In the genomic region with DNA sequence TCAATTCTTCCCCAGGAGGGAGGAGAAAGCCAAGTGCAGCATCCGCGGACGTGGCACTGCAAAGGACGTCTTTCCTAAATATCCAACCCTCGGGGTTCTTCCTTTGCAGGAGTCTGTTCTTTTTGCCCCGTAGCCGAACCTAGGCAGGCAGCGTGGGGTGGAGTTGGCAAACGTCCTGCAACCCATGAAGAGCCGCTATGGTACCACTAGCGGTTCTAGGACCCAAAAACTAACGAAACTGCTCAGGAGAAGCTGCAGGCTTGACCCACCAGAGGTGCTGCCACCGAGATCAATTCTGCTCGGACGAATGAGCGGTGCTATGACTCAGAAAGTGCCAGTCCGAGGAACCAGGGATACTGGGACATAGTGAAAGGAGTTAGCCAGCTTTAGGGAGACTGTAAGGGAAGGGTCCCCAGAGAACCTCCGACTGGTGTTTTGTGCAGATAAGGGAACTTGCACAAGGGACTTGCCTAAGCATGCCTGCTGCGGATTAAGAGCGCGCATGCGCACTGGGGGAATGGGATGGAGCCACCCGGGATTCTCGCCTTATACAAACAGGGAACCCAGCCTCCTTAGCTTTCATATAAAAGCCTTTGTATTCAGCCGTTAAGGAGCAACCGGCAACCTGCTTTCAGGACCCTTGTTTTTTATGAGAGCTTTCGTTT, we compare ENCODE assay signal across 9 cellular contexts. TPM values are rescaled to one million over a fixed set of nuclear protein-coding genes. Genes with fewer than 3 reads are reported as not detected.
DNase-seq lines count a peak whose midpoint lies in the region; ATAC-seq, FAIRE-seq and TF ChIP-seq lines count a peak whose summit lies in the region.
"Had no signal": no experiment of that assay in that cellular context is flagged by ENCODE, and none has a peak within 500 bp of the region (broad histone marks: within the 10 kb centered on the region; RNA-seq: fewer than 3 reads in every experiment).

No MANE protein-coding gene starts in this region.

- ATAC-seq in A549 (peak; percentile 67 to 68), GM19023 (IDR thresholded peaks at IDR 0.05; ENCODE audit: unreplicated experiment) (peak; percentile 27), HG03521 (IDR thresholded peaks at IDR 0.05; ENCODE audit: unreplicated experiment) (peak; percentile 8), lung (ENCODE audit: insufficient read depth, low FRiP score) (peak; percentile 58)

- H3K27ac ChIP-seq in A549 (peak overlapping the region; percentile 93 to 95), lung (ENCODE audit: low read depth in 1 of 2, low read length in 1 of 2) (peak overlapping the region; percentile 83 to 91)

- WGBS in A549 (ENCODE audit: missing lambda C conversion rate): 22% methylated on average over 27 of the region's 27 CpGs
- WGBS in lung, 2 donors: 3 to 6% methylated on average over 27 of the region's 27 CpGs

- no peaks in the 10 kb centered on the region for H3K36me3 ChIP-seq in lung (ENCODE audit: control insufficient read depth in 2 of 2, insufficient read depth in 2 of 2, low read length in 2 of 2)

- peak overlapping the region; percentile 89 for H3K4me2 ChIP-seq in A549

- no peak for FAIRE-seq in A549 (lab: Jason Lieb, UNC)
- FAIRE-seq: G401.6 had no signal

- TF ChIP-seq POLR2A in A549 (IDR thresholded peaks at IDR 0.05; ENCODE audit: low read length): peak; percentile 50

- no peak for TF ChIP-seq CTCF in A549 (IDR thresholded peaks at IDR 0.05)
- no peak for TF ChIP-seq CTCF in lung (IDR thresholded peaks at IDR 0.05; ENCODE audit: control extremely low read depth, extremely low read depth)

- DNase-seq in A549 (ENCODE audit: low read depth in 1 of 2, low spot score in 1 of 2) (peak; percentile 74 to 94), NCI-H748 (lab: John Stamatoyannopoulos, UW; ENCODE audit: unreplicated experiment) (peak; percentile 98), ecto neural progenitor cell (ENCODE audit: low spot score) (peak; percentile 91), lung (ENCODE audit: low spot score) (peak; percentile 85)
- DNase-seq in activated CD4-positive, alpha-beta T cell treated with anti-CD3 and anti-CD28 coated beads, Interleukin-2, amount 50 U/mL, for 24 hours (ENCODE audit: low read depth in 1 of 2, low spot score in 1 of 2): peak; percentile 61 to 75
- DNase-seq in stimulated activated CD4-positive, alpha-beta T cell treated with anti-CD3 and anti-CD28 coated beads, TNF-alpha, amount 100 ng/mL, for 1 hour (ENCODE audit: low read depth in 3 of 3, low spot score in 1 of 3): peak in 2 of 3 donors; percentile 54 to 61

- peaks cover 13% of the 10 kb centered on the region for H3K4me1 ChIP-seq in A549
- no peaks in the 10 kb centered on the region for H3K4me1 ChIP-seq in lung (ENCODE audit: control insufficient read depth in 2 of 2, insufficient read depth in 2 of 2, low read length in 2 of 2)

- peak overlapping the region; percentile 56 for H3K4me3 ChIP-seq in A549
- H3K4me3 ChIP-seq in lung: peak overlapping the region; percentile 32

- no peak for TF ChIP-seq RAD21 in A549 (conservative IDR thresholded peaks at IDR 0.05 in 1 of 2, IDR thresholded peaks at IDR 0.05 in 1 of 2)

- POLR2A ChIA-PET in A549 (lab: Yijun Ruan, JAX): interaction anchor here (0.5 to 3.5 kb wide), 13 partner anchors 11 to 113 kb away, joined by 3 to 78 read pairs (median 10); partner anchors contain the start of gene ZNF131

- no peaks in the 10 kb centered on the region for H3K9me3 ChIP-seq in A549
- H3K9me3 ChIP-seq in lung (ENCODE audit: control insufficient read depth in 2 of 2, insufficient read depth in 1 of 2, low read length in 1 of 2): no peaks in the 10 kb centered on the region

- H3K27me3 ChIP-seq in lung (ENCODE audit: control insufficient read depth, insufficient read depth): no peaks in the 10 kb centered on the region

- no peak for TF ChIP-seq EP300 in A549 (IDR thresholded peaks at IDR 0.05)

- CTCF ChIA-PET in A549 (lab: Yijun Ruan, JAX): interaction anchor here (0.9 to 4.7 kb wide), 10 partner anchors 8 to 98 kb away, joined by 5 to 39 read pairs (median 22); partner anchors contain the start of gene ANXA2R

TF ChIP-seq in A549, 52 proteins besides CTCF, POLR2A, EP300 and RAD21:
- TF ChIP-seq HOXA7 (CRISPR knock-in tag; IDR thresholded peaks at IDR 0.05) (no peak), GATA3 (IDR thresholded peaks at IDR 0.05; ENCODE audit: borderline replicate concordance) (no peak), CEBPB (IDR thresholded peaks at IDR 0.05) (peak; percentile 73 to 89; a peak in 3 of 4 replicates), PHF8 (IDR thresholded peaks at IDR 0.05; ENCODE audit: borderline replicate concordance, low read depth) (no peak), RARB (CRISPR knock-in tag; IDR thresholded peaks at IDR 0.05) (no peak), E2F6 (IDR thresholded peaks at IDR 0.05; ENCODE audit: borderline replicate concordance, low read depth) (peak; percentile 21; the same call in 1 of the 2 replicates), HOXB13 (CRISPR knock-in tag; IDR thresholded peaks at IDR 0.05; ENCODE audit: low read depth) (no peak), CBX8 (IDR thresholded peaks at IDR 0.05) (no peak), EHMT2 (IDR thresholded peaks at IDR 0.05; ENCODE audit: low read depth) (no peak), EHF (CRISPR knock-in tag; IDR thresholded peaks at IDR 0.05) (no peak), FOSB (CRISPR knock-in tag; IDR thresholded peaks at IDR 0.05) (no peak), ZFP36 (IDR thresholded peaks at IDR 0.05; ENCODE audit: borderline replicate concordance, partially characterized antibody) (no peak), MYC (IDR thresholded peaks at IDR 0.05; ENCODE audit: borderline replicate concordance, low read length) (0 out of 2 replicates have a peak, but pooled peaks have one; percentile 10)
- TF ChIP-seq, protein P1, sequence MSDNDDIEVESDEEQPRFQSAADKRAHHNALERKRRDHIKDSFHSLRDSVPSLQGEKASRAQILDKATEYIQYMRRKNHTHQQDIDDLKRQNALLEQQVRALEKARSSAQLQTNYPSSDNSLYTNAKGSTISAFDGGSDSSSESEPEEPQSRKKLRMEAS (IDR thresholded peaks at IDR 0.05): peak; percentile 66; the same call in 1 of the 2 replicates
- TF ChIP-seq, protein P2, sequence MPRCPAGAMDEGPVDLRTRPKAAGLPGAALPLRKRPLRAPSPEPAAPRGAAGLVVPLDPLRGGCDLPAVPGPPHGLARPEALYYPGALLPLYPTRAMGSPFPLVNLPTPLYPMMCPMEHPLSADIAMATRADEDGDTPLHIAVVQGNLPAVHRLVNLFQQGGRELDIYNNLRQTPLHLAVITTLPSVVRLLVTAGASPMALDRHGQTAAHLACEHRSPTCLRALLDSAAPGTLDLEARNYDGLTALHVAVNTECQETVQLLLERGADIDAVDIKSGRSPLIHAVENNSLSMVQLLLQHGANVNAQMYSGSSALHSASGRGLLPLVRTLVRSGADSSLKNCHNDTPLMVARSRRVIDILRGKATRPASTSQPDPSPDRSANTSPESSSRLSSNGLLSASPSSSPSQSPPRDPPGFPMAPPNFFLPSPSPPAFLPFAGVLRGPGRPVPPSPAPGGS (IDR thresholded peaks at IDR 0.05): peak; percentile 64; the same call in 1 of the 3 replicates

RNA-seq across cellular contexts. Expression of gene ANXA2R, which starts 32.7 kb away (rescaled TPM):
- polyA plus RNA-seq in A549 (2011; rRNA removed) (1.7 and 1.8 TPM in 2 replicates), A549 (2017; fragmentation: RNase III; extraction: RNeasy Plus Mini Kit Qiagen cat#74134 plus additional on column Dnase treatment) (1.7 to 2.1 TPM (median 2.1 TPM) in 3 replicates), lung (1 to 10 TPM; 4.4 to 5.2 TPM)
- polyA plus RNA-seq in A549 (2012; cell fraction: cytosol; rRNA removed): 2.4 and 2.7 TPM in 2 replicates
- 3.3 and 3.7 TPM in 2 replicates for polyA plus RNA-seq in A549 (2012; cell fraction: nucleus; rRNA removed)
- polyA minus RNA-seq in A549 (2011; rRNA and poly(A)+ RNA removed): 3.2 and 3.8 TPM in 2 replicates
- total RNA-seq in lung: 1 to 10 TPM; 4.0 to 5.2 TPM

Comparison
In these comparisons a context has a peak if more than half of its experiments do, and no peak if none do; other contexts are left out.
1. Peak in every context shown above with its lines: DNase-seq, ATAC-seq, H3K4me3 ChIP-seq and H3K27ac ChIP-seq.
2. ATAC-seq: peak in every context shown above with its lines; median percentile 68 in A549; 58 in lung; 27 in GM19023; 8 in HG03521.